In the genomic region with DNA sequence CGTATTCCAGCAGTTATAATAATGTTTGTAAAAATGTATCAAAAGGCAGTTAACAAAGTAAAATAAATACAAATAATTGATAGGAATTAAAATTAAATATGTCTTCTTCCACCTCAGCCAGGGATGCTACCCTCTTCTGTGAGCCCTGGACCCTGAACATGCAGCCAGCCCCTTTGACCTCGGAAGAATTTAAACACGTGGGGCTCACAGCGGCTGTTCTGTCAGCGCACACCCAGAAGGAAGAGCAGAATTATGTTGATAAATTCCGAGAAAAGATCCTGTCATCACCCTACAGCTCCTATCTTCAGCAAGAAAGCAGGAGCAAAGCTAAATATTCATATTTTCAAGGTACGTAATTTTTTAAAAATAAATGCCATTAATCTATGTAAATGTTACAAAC, we compare ENCODE assay signal across 1 cellular context.
TF ChIP-seq lines count a peak whose summit lies in the region.

No MANE protein-coding gene starts in this region.

TF ChIP-seq in endothelial cell of umbilical vein, 7 proteins besides CTCF, POLR2A, EP300 and RAD21 (continued from another document):
- TF ChIP-seq MYC (IDR thresholded peaks at IDR 0.05; ENCODE audit: low read depth, low read length) = no peak
- no peak for TF ChIP-seq FOS (IDR thresholded peaks at IDR 0.05; ENCODE audit: borderline replicate concordance, insufficient read depth, low read length)
- TF ChIP-seq POLR2AphosphoS5 (IDR thresholded peaks at IDR 0.05; ENCODE audit: insufficient read depth, low read depth, low read length) = no peak
- TF ChIP-seq JUN (IDR thresholded peaks at IDR 0.05; ENCODE audit: borderline replicate concordance, insufficient read depth, insufficient read length, low read depth) = no peak
- TF ChIP-seq EZH2 (IDR thresholded peaks at IDR 0.05; ENCODE audit: borderline replicate concordance, low read depth, low read length, severe bottlenecking) = no peak
- TF ChIP-seq GATA2 (IDR thresholded peaks at IDR 0.05; ENCODE audit: insufficient read depth, insufficient read length, low read depth, low read length) = no peak
